Comparison of ENCODE assay signal across 1 cellular context in the genomic region with DNA sequence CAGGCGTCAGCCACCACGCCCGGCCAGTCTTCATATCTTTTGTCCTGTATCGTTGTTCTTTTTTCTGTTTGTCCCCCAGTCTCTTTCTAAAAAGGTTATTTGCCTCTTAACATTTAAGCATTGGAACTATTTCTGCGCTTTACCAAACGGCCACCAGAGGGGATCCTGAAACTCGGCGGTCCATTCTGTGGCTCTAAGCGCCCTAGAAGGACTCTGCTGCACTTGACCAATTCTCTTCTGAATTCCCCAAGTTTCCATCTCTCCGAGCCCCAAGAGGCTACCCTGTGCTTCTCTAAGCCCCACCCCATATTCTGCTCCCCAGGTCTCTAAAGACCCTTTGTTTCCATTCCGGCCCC.
TF ChIP-seq lines count a peak whose summit lies in the region.

No MANE protein-coding gene starts in this region.

TF ChIP-seq in HepG2, 621 proteins besides CTCF, POLR2A, EP300 and RAD21 (continued from another document):
- TF ChIP-seq, protein P1, sequence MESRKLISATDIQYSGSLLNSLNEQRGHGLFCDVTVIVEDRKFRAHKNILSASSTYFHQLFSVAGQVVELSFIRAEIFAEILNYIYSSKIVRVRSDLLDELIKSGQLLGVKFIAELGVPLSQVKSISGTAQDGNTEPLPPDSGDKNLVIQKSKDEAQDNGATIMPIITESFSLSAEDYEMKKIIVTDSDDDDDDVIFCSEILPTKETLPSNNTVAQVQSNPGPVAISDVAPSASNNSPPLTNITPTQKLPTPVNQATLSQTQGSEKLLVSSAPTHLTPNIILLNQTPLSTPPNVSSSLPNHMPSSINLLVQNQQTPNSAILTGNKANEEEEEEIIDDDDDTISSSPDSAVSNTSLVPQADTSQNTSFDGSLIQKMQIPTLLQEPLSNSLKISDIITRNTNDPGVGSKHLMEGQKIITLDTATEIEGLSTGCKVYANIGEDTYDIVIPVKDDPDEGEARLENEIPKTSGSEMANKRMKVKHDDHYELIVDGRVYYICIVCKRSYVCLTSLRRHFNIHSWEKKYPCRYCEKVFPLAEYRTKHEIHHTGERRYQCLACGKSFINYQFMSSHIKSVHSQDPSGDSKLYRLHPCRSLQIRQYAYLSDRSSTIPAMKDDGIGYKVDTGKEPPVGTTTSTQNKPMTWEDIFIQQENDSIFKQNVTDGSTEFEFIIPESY (CRISPR knock-in tag; IDR thresholded peaks at IDR 0.05): no peak
TF ChIP-seq in HepG2: peak in this region for 1.
